In genomic region chr3:14285526-14285925, GRCh38 we compare ENCODE assay signal across 1 cellular context.
TF ChIP-seq lines count a peak whose summit lies in the region.

No MANE protein-coding gene starts in this region.

TF ChIP-seq in IMR-90, 13 proteins besides CTCF, POLR2A, EP300 and RAD21:
- TF ChIP-seq CHD1 (IDR thresholded peaks at IDR 0.05; ENCODE audit: low read depth, low read length), result no peak
- TF ChIP-seq FOS (IDR thresholded peaks at IDR 0.05; ENCODE audit: low read depth, low read length), result no peak
- no peak for TF ChIP-seq CEBPB (IDR thresholded peaks at IDR 0.05; ENCODE audit: low read depth, low read length)
- TF ChIP-seq NFE2L2 (IDR thresholded peaks at IDR 0.05; ENCODE audit: low read depth, low read length), result no peak
- TF ChIP-seq MXI1 (IDR thresholded peaks at IDR 0.05; ENCODE audit: borderline replicate concordance, low read depth, low read length), result no peak
- no peak for TF ChIP-seq RFX5 (IDR thresholded peaks at IDR 0.05; ENCODE audit: low read depth, low read length)
